ENCODE assay signal across 21 cellular contexts in genomic region chr11:107707128-107707760, GRCh38. TPM values are rescaled to one million over a fixed set of nuclear protein-coding genes. Genes with fewer than 3 reads are reported as not detected.
"Had no signal": no experiment of that assay in that cellular context is flagged by ENCODE, and none has a peak within 500 bp of the region (broad histone marks: within the 10 kb centered on the region; RNA-seq: fewer than 3 reads in every experiment).

No MANE protein-coding gene starts in this region.

- H3K9me3 Mint-ChIP-seq: activated T-cell treated with anti-CD3 and anti-CD28 coated beads, Interleukin-2, amount 50 U/mL, for 4 hours; nephron progenitor cell had no signal

- H3K36me3 ChIP-seq: ascending aorta, breast epithelium, esophagus muscularis mucosa, lower lobe of right lung, stomach, upper lobe of left lung had no signal

- ATAC-seq: activated CD4-positive, CD25-positive, alpha-beta regulatory T cell treated with anti-CD3 and anti-CD28 coated beads, Interleukin-2, amount 50 U/mL, for 24 hours; activated T-cell treated with anti-CD3 and anti-CD28 coated beads, Interleukin-2, amount 50 U/mL, for 4 hours; lower lobe of right lung had no signal

- H3K27me3 ChIP-seq: ascending aorta, breast epithelium, esophagus muscularis mucosa, stomach, upper lobe of left lung had no signal

- H3K27ac Mint-ChIP-seq: nephron progenitor cell had no signal

- FAIRE-seq: small intestine had no signal

- DNase-seq: activated CD4-positive, alpha-beta T cell treated with anti-CD3 and anti-CD28 coated beads, Interleukin-2, amount 50 U/mL, for 1 hour; activated CD8-positive, alpha-beta memory T cell treated with anti-CD3 and anti-CD28 coated beads, Interleukin-2, amount 50 U/mL, for 4 hours; activated effector memory CD4-positive, alpha-beta T cell treated with Interleukin-2 at 50 U/mL for 16 hours; activated naive CD4-positive, alpha-beta T cell treated with anti-CD3 and anti-CD28 coated beads, Interleukin-2, amount 50 U/mL, for 16 hours; activated T-cell treated with anti-CD3 and anti-CD28 coated beads, Interleukin-2, amount 50 U/mL, for 4 hours; cerebellar nuclear complex; lower lobe of right lung; nephron progenitor cell; occipital lobe; posterior cingulate gyrus; small intestine; stimulated activated CD4-positive, alpha-beta T cell treated with anti-CD3 and anti-CD28 coated beads, Interleukin-15, amount 100 ng/mL, for 24 hours; stimulated activated CD4-positive, alpha-beta T cell treated with anti-CD3 and anti-CD28 coated beads, Interleukin-2, amount 100 ng/mL, for 48 hours; stomach; T-helper 1 cell; T-helper 9 cell; upper lobe of left lung had no signal

- H3K4me1 ChIP-seq: ascending aorta, breast epithelium, lower lobe of right lung, stomach, upper lobe of left lung had no signal

- H3K4me1 Mint-ChIP-seq: nephron progenitor cell had no signal

- H3K27ac ChIP-seq: ascending aorta, breast epithelium, esophagus muscularis mucosa, lower lobe of right lung, stomach, upper lobe of left lung had no signal

- H3K4me3 ChIP-seq: ascending aorta, breast epithelium, esophagus muscularis mucosa, lower lobe of right lung, stomach, upper lobe of left lung had no signal

- H3K4me3 Mint-ChIP-seq: activated T-cell treated with anti-CD3 and anti-CD28 coated beads, Interleukin-2, amount 50 U/mL, for 4 hours; nephron progenitor cell had no signal

RNA-seq across cellular contexts. Expression of gene SLN, which starts 4.6 kb away (rescaled TPM):
- total RNA-seq: activated T-cell treated with anti-CD3 and anti-CD28 coated beads, Interleukin-2, amount 50 U/mL, for 4 hours; ascending aorta; breast epithelium; stomach had no signal
